12 cellular contexts compared by ENCODE assay signal in genomic region chr19:3357362-3357730, GRCh38. TPM values are rescaled to one million over a fixed set of nuclear protein-coding genes. Genes with fewer than 3 reads are reported as not detected.
A peak's percentile ranks its signal among the peaks of the same experiment; 100 is the strongest.
DNase-seq lines count a peak whose midpoint lies in the region; ATAC-seq, FAIRE-seq and TF ChIP-seq lines count a peak whose summit lies in the region.
"Had no signal": no experiment of that assay in that cellular context is flagged by ENCODE, and none has a peak within 500 bp of the region (broad histone marks: within the 10 kb centered on the region; RNA-seq: fewer than 3 reads in every experiment).

No MANE protein-coding gene starts in this region.

- H3K4me3 Mint-ChIP-seq in immature natural killer cell, result peak overlapping the region; percentile 74 to 83 (median 75)

- H3K36me3 ChIP-seq in HepG2 (replicated peaks in 1 of 2; ENCODE audit: control insufficient read depth in 1 of 2, insufficient read depth in 2 of 2, low read length in 2 of 2) (no peaks in the 10 kb centered on the region), right lobe of liver (no peaks in the 10 kb centered on the region), vagina (no peaks in the 10 kb centered on the region)

- TF ChIP-seq POLR2A in HepG2 (IDR thresholded peaks at IDR 0.05; ENCODE audit: insufficient read depth in 1 of 2, low read depth in 2 of 2, low read length in 2 of 2), result no peak
- TF ChIP-seq POLR2A in right lobe of liver (IDR thresholded peaks at IDR 0.05), result no peak
- no peak for TF ChIP-seq POLR2A in vagina (IDR thresholded peaks at IDR 0.05)

- peaks cover 3 to 9% of the 10 kb centered on the region in 2 experiments; a peak in 4 of 5 replicates for H3K27me3 ChIP-seq in HepG2 (ENCODE audit: control insufficient read depth in 1 of 2, insufficient read depth in 2 of 2, low read length in 2 of 2)
- no peaks in the 10 kb centered on the region for H3K27me3 ChIP-seq in right lobe of liver
- no peaks in the 10 kb centered on the region for H3K27me3 ChIP-seq in vagina

- no peak overlapping the region for H3K4me2 ChIP-seq in HepG2 (ENCODE audit: low read depth, low read length)

- H3K4me1 Mint-ChIP-seq in immature natural killer cell, result peaks cover 25 to 32% of the 10 kb centered on the region in 2 donors

- H3K79me2 ChIP-seq in HepG2 (ENCODE audit: insufficient read depth, low read length), result peaks cover 4% of the 10 kb centered on the region

- H3K36me3 Mint-ChIP-seq in immature natural killer cell, result no peaks in the 10 kb centered on the region

- no peak overlapping the region for H3K9ac ChIP-seq in HepG2 (ENCODE audit: insufficient read depth, low read depth, low read length)
- H3K9ac ChIP-seq: GM23248 had no signal

- WGBS in HepG2 (ENCODE audit: low lambda C conversion rate), result 65% methylated on average over 8 of the region's 8 CpGs
- WGBS in right lobe of liver (ENCODE audit: insufficient coverage, low coverage, low lambda C conversion rate, missing lambda C conversion rate), result 63% methylated on average over 6 of the region's 8 CpGs

- in situ Hi-C loops in HepG2 (cut with HindIII; ENCODE audit: extremely low pct_ligation_motif_present, low pct_unique_long_range_greater_than_20kb), result no loop called here

- H4K20me1 ChIP-seq in HepG2 (ENCODE audit: insufficient read depth, low read length), result no peaks in the 10 kb centered on the region

- no peaks in the 10 kb centered on the region for H3K9me3 Mint-ChIP-seq in immature natural killer cell

- POLR2A ChIA-PET in HepG2 (lab: Yijun Ruan, JAX), result no interaction called here

- no peak for TF ChIP-seq RAD21 in HepG2 (CRISPR knock-in tag; IDR thresholded peaks at IDR 0.05)

- peaks cover 2 to 11% (median 6%) of the 10 kb centered on the region in 3 donors for H3K27me3 Mint-ChIP-seq in immature natural killer cell (ENCODE audit: low read depth in 3 of 3)

- no TSS peak for BruUV-seq in HepG2 (replicated peaks; lab: Mats Ljungman, UMichigan)

- FAIRE-seq in HepG2 (lab: Jason Lieb, UNC), result no peak

- TF ChIP-seq EP300 in HepG2 (IDR thresholded peaks at IDR 0.05; ENCODE audit: low read depth in 2 of 2, low read length in 2 of 2) (no peak), HepG2 (CRISPR knock-in tag; IDR thresholded peaks at IDR 0.05; ENCODE audit: borderline replicate concordance) (no peak)

- H3K9me3 ChIP-seq in HepG2 (ENCODE audit: low read length) (no peaks in the 10 kb centered on the region), right lobe of liver (no peaks in the 10 kb centered on the region), vagina (no peaks in the 10 kb centered on the region)

- CTCF ChIA-PET in HepG2 (lab: Yijun Ruan, JAX; ENCODE audit: low intra/inter-chr PET ratio, low total read pairs), result no interaction called here

- peaks cover 41% of the 10 kb centered on the region for H3K4me1 ChIP-seq in HepG2 (ENCODE audit: insufficient read depth, low read length)
- peaks cover 0 to 18% (median 3%) of the 10 kb centered on the region in 4 donors for H3K4me1 ChIP-seq in right lobe of liver
- H3K4me1 ChIP-seq in vagina, result peaks cover 29% of the 10 kb centered on the region

- TF ChIP-seq CTCF in HepG2 (CRISPR knock-in tag; IDR thresholded peaks at IDR 0.05), result no peak
- TF ChIP-seq CTCF in right lobe of liver (IDR thresholded peaks at IDR 0.05), result no peak
- TF ChIP-seq CTCF in vagina (IDR thresholded peaks at IDR 0.05), result no peak

- DNase-seq in HepG2 (ENCODE audit: low spot score) (no peak), right lobe of liver (no peak), immature natural killer cell (peak; percentile 20 to 58 (median 27)), vagina (ENCODE audit: extremely low spot score in 2 of 2) (no peak), NCI-H524 (lab: John Stamatoyannopoulos, UW) (no peak), posterior cingulate gyrus (no peak)
- DNase-seq in activated T-cell treated with anti-CD3 and anti-CD28 coated beads, Interleukin-2, amount 50 U/mL, for 48 hours, result peak; percentile 26 to 32
- DNase-seq: activated CD4-positive, alpha-beta T cell treated with anti-CD3 and anti-CD28 coated beads, Interleukin-2, amount 50 U/mL, for 1 hour had no signal

- ATAC-seq in HepG2 (no peak), right lobe of liver (no peak), GM19452 (IDR thresholded peaks at IDR 0.05; ENCODE audit: unreplicated experiment) (no peak)

- intact Hi-C loops in HepG2 (cut with micrococcal nuclease; ENCODE audit: unreplicated experiment) (no loop called here), right lobe of liver (cut with DNase I) (no loop called here), vagina (cut with DNase I) (no loop called here), posterior cingulate gyrus (cut with DNase I) (no loop called here)

- H3K27ac ChIP-seq in HepG2 (ENCODE audit: extremely low read length, insufficient read depth, low read length) (no peak overlapping the region), right lobe of liver (peak overlapping the region in 1 of 3 donors; percentile 85), vagina (peak overlapping the region; percentile 88)
- H3K27ac ChIP-seq: GM23248, hepatocyte had no signal

- H3K27ac Mint-ChIP-seq in immature natural killer cell, result peak overlapping the region; percentile 33 to 83 (median 71)

- H2AFZ ChIP-seq in HepG2 (ENCODE audit: low read length), result no peak overlapping the region
- H2AFZ ChIP-seq: GM23248, hepatocyte had no signal

- no peak overlapping the region for H3K4me3 ChIP-seq in HepG2 (replicated peaks in 1 of 3; ENCODE audit: insufficient read depth in 1 of 3, low read depth in 2 of 3, low read length in 3 of 3)
- H3K4me3 ChIP-seq in right lobe of liver, result no peak overlapping the region
- no peak overlapping the region for H3K4me3 ChIP-seq in vagina
- H3K4me3 ChIP-seq: GM23248, lung had no signal

TF ChIP-seq in HepG2, 621 proteins besides CTCF, POLR2A, EP300 and RAD21:
- TF ChIP-seq ZNF768 (CRISPR knock-in tag; IDR thresholded peaks at IDR 0.05) (peak; percentile 99), ZNF3 (CRISPR knock-in tag; IDR thresholded peaks at IDR 0.05) (no peak), ZNF20 (CRISPR knock-in tag; IDR thresholded peaks at IDR 0.05) (no peak), ZNF629 (CRISPR knock-in tag; conservative IDR thresholded peaks at IDR 0.05) (peak; percentile 95), ADNP (CRISPR knock-in tag; IDR thresholded peaks at IDR 0.05) (peak; percentile 77; the same call in 1 of the 2 replicates), ZMYM3 (CRISPR knock-in tag; IDR thresholded peaks at IDR 0.05) (peak; percentile 89), KDM1A (CRISPR knock-in tag; IDR thresholded peaks at IDR 0.05) (peak; percentile 79; the same call in 1 of the 2 replicates), ZFP36L1 (CRISPR knock-in tag; IDR thresholded peaks at IDR 0.05) (no peak)

RNA-seq across cellular contexts. Expression of gene NFIC, which starts 9.0 kb away (rescaled TPM):
- total RNA-seq in HepG2 (2016; rRNA removed; fragmentation: Illumina TruSeq; extraction: Trizol) (2.5 and 2.9 TPM in 2 replicates), right lobe of liver (100 to 1,000 TPM in 4 of 6 experiments, 10 to 100 TPM in 2; 94.6 to 168 (median 120) TPM), vagina (142 TPM)
- 2.9 and 3.0 TPM in 2 replicates for total RNA-seq in HepG2 (2016; cell fraction: cytosol; rRNA removed; fragmentation: Illumina TruSeq; extraction: Trizol; ENCODE audit: low read depth)
- 3.0 and 3.2 TPM in 2 replicates for total RNA-seq in HepG2 (2016; cell fraction: insoluble cytoplasmic fraction; rRNA removed; fragmentation: Illumina TruSeq; extraction: Trizol)
- 2.5 and 2.9 TPM in 2 replicates for total RNA-seq in HepG2 (2016; cell fraction: membrane; rRNA removed; fragmentation: Illumina TruSeq; extraction: Trizol)
- total RNA-seq in HepG2 (2016; cell fraction: nucleus; rRNA removed; fragmentation: Illumina TruSeq; extraction: Trizol), result 3.8 and 5.6 TPM in 2 replicates
- polyA plus RNA-seq in HepG2 (2011; rRNA removed) (1.3 and 1.6 TPM in 2 replicates), immature natural killer cell (10 to 100 TPM in 1 of 3 donors, 1 to 10 TPM in 1, not detected in 1; 2.8 to 13.3 TPM)
- 0.71 and 0.79 TPM in 2 replicates for polyA plus RNA-seq in HepG2 (2011; cell fraction: cytosol; rRNA removed)
- polyA plus RNA-seq in HepG2 (2011; cell fraction: nucleus; rRNA removed), result 5.1 and 8.1 TPM in 2 replicates
- 5.9 and 8.4 TPM in 2 replicates for polyA plus RNA-seq in HepG2 (2012)
- 1.1 and 1.4 TPM in 2 replicates for polyA plus RNA-seq in HepG2 (2016; cell fraction: cytosol; fragmentation: Illumina TruSeq; extraction: Trizol; ENCODE audit: low read depth)
- 8.2 and 9.6 TPM in 2 replicates for polyA plus RNA-seq in HepG2 (2016; cell fraction: insoluble cytoplasmic fraction; fragmentation: Illumina TruSeq; extraction: Trizol; ENCODE audit: low read depth)
- polyA plus RNA-seq in HepG2 (2016; cell fraction: membrane; fragmentation: Illumina TruSeq; extraction: Trizol; ENCODE audit: low read depth), result 4.6 and 4.8 TPM in 2 replicates
- polyA plus RNA-seq in HepG2 (2016; cell fraction: nucleus; fragmentation: Illumina TruSeq; extraction: Trizol; ENCODE audit: insufficient read depth, low read depth), result 7.4 and 9.8 TPM in 2 replicates
- 5.3 and 16.7 TPM in 2 replicates for polyA minus RNA-seq in HepG2 (2011; rRNA and poly(A)+ RNA removed; ENCODE audit: low replicate concordance)
- polyA minus RNA-seq in HepG2 (2011; cell fraction: cytosol; rRNA and poly(A)+ RNA removed), result 5.2 and 5.4 TPM in 2 replicates
- 5.1 and 5.3 TPM in 2 replicates for polyA minus RNA-seq in HepG2 (2011; cell fraction: nucleus; rRNA and poly(A)+ RNA removed)

Comparison
In these comparisons a context has a peak if more than half of its experiments do, and no peak if none do; other contexts are left out.
1. RNA of gene NFIC, which starts 9.0 kb away (total RNA-seq): 142 TPM in vagina (single experiment) and 94.6 to 168 TPM in right lobe of liver; 2.5 to 5.6 TPM in HepG2; every median in the first group is over 10 times any median in the second.
2. DNase-seq: peak in activated T-cell treated with anti-CD3 and anti-CD28 coated beads, Interleukin-2, amount 50 U/mL, for 48 hours (2 of 2) and immature natural killer cell (3 of 3); none in HepG2 (single experiment), right lobe of liver (0 of 3), vagina (0 of 2), NCI-H524 (0 of 2) and posterior cingulate gyrus (0 of 10).